1 cellular context compared by ENCODE assay signal in the genomic region with DNA sequence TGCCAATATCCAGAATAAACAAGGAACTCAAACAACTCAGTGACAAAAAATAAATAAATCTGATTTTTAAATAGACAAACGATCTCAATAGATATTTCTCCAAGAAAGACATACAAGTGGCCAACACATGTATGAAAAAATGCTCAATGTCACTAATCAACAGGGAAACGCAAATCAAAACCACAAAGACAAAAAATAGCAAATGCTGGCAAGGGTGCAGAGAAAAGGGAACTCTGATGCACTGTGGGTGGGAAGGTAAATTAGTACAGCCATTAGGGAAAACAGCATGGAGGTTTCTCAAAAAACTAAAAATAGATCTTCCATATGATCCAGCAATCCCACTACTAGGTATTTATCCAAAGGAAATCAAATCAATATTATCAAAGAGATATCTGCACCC.
TF ChIP-seq lines count a peak whose summit lies in the region.

No MANE protein-coding gene starts in this region.

TF ChIP-seq in GM23338, 12 proteins besides CTCF, POLR2A, EP300 and RAD21 (continued from another document):
- TF ChIP-seq, protein P1, sequence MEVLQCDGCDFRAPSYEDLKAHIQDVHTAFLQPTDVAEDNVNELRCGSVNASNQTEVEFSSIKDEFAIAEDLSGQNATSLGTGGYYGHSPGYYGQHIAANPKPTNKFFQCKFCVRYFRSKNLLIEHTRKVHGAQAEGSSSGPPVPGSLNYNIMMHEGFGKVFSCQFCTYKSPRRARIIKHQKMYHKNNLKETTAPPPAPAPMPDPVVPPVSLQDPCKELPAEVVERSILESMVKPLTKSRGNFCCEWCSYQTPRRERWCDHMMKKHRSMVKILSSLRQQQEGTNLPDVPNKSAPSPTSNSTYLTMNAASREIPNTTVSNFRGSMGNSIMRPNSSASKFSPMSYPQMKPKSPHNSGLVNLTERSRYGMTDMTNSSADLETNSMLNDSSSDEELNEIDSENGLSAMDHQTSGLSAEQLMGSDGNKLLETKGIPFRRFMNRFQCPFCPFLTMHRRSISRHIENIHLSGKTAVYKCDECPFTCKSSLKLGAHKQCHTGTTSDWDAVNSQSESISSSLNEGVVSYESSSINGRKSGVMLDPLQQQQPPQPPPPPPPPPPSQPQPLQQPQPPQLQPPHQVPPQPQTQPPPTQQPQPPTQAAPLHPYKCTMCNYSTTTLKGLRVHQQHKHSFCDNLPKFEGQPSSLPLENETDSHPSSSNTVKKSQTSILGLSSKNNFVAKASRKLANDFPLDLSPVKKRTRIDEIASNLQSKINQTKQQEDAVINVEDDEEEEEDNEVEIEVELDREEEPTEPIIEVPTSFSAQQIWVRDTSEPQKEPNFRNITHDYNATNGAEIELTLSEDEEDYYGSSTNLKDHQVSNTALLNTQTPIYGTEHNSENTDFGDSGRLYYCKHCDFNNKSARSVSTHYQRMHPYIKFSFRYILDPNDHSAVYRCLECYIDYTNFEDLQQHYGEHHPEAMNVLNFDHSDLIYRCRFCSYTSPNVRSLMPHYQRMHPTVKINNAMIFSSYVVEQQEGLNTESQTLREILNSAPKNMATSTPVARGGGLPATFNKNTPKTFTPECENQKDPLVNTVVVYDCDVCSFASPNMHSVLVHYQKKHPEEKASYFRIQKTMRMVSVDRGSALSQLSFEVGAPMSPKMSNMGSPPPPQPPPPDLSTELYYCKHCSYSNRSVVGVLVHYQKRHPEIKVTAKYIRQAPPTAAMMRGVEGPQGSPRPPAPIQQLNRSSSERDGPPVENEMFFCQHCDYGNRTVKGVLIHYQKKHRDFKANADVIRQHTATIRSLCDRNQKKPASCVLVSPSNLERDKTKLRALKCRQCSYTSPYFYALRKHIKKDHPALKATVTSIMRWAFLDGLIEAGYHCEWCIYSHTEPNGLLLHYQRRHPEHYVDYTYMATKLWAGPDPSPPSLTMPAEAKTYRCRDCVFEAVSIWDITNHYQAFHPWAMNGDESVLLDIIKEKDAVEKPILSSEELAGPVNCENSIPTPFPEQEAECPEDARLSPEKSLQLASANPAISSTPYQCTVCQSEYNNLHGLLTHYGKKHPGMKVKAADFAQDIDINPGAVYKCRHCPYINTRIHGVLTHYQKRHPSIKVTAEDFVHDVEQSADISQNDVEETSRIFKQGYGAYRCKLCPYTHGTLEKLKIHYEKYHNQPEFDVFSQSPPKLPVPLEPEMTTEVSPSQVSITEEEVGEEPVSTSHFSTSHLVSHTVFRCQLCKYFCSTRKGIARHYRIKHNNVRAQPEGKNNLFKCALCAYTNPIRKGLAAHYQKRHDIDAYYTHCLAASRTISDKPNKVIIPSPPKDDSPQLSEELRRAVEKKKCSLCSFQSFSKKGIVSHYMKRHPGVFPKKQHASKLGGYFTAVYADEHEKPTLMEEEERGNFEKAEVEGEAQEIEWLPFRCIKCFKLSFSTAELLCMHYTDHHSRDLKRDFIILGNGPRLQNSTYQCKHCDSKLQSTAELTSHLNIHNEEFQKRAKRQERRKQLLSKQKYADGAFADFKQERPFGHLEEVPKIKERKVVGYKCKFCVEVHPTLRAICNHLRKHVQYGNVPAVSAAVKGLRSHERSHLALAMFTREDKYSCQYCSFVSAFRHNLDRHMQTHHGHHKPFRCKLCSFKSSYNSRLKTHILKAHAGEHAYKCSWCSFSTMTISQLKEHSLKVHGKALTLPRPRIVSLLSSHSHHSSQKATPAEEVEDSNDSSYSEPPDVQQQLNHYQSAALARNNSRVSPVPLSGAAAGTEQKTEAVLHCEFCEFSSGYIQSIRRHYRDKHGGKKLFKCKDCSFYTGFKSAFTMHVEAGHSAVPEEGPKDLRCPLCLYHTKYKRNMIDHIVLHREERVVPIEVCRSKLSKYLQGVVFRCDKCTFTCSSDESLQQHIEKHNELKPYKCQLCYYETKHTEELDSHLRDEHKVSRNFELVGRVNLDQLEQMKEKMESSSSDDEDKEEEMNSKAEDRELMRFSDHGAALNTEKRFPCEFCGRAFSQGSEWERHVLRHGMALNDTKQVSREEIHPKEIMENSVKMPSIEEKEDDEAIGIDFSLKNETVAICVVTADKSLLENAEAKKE (CRISPR knock-in tag; IDR thresholded peaks at IDR 0.05): no peak
- TF ChIP-seq POLR2AphosphoS5 (IDR thresholded peaks at IDR 0.05; ENCODE audit: low read depth) (no peak), EZH2 (IDR thresholded peaks at IDR 0.05; ENCODE audit: low read depth, unreplicated experiment) (no peak), ZNF331 (CRISPR knock-in tag; IDR thresholded peaks at IDR 0.05; ENCODE audit: low read depth) (no peak), STAT1 (IDR thresholded peaks at IDR 0.05; ENCODE audit: unreplicated experiment) (no peak)
